Comparison of ENCODE assay signal across 17 cellular contexts in the genomic region with DNA sequence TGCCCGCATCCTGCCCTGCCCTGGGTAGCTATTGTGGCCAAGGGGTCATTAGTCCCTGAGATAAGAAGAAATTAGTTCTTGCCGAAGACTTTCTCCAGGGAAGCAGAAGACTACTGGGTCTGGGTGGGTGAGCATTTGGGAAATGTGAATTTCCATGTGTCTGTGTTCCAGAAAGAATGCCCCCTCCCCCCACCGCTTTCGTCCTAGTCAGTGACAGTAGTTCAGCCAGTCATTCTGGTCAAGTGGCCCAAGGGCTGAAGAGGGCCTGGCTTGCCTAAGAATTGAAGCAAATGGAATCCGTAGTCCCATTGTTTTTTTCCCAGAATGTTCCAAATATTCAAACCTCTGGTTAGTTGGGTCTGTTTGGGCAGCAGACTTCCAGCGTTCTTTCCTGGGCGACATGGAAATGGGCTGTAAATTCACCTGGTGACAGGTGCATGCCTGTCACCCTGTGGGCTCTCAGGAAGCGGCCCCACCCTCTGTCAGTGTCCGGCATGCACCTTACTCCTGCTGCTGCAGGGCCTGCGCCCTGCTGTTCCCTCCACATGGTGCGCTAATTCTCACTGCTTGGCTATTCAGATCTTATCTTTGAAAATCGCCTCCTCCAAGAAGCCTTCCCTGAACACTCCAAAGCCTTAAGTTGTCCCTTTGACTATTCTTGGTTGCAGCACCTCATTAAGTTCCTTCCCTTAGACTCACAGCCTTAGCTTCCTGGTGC. TPM values are rescaled to one million over a fixed set of nuclear protein-coding genes. Genes with fewer than 3 reads are reported as not detected.
DNase-seq lines count a peak whose midpoint lies in the region; ATAC-seq and TF ChIP-seq lines count a peak whose summit lies in the region.
"Had no signal": no experiment of that assay in that cellular context is flagged by ENCODE, and none has a peak within 500 bp of the region (broad histone marks: within the 10 kb centered on the region; RNA-seq: fewer than 3 reads in every experiment).

No MANE protein-coding gene starts in this region.

- H3K36me3 Mint-ChIP-seq in GM23338 (ENCODE audit: low read depth) (peaks cover 2% of the 10 kb centered on the region), chondrocyte (ENCODE audit: low read depth) (no peaks in the 10 kb centered on the region), osteocyte (ENCODE audit: unreplicated experiment) (no peaks in the 10 kb centered on the region)
- H3K36me3 Mint-ChIP-seq: CD14-positive monocyte had no signal

- H3K79me2 ChIP-seq in GM23338 (replicated peaks; ENCODE audit: insufficient read depth), result peaks cover 16% of the 10 kb centered on the region

- peaks cover 4% of the 10 kb centered on the region; the same call in 1 of the 3 replicates for H3K9me3 Mint-ChIP-seq in GM23338
- H3K9me3 Mint-ChIP-seq in chondrocyte (ENCODE audit: low read depth), result peaks cover 1% of the 10 kb centered on the region
- H3K9me3 Mint-ChIP-seq in osteocyte (ENCODE audit: unreplicated experiment), result no peaks in the 10 kb centered on the region

- no peaks in the 10 kb centered on the region for H3K36me3 ChIP-seq in GM23338 (ENCODE audit: insufficient read depth)
- no peaks in the 10 kb centered on the region for H3K36me3 ChIP-seq in mucosa of descending colon (ENCODE audit: low read depth)
- no peaks in the 10 kb centered on the region for H3K36me3 ChIP-seq in transverse colon
- H3K36me3 ChIP-seq in esophagus muscularis mucosa, result no peaks in the 10 kb centered on the region

- H3K27ac Mint-ChIP-seq in GM23338, result no peak overlapping the region
- H3K27ac Mint-ChIP-seq in chondrocyte (ENCODE audit: unreplicated experiment), result no peak overlapping the region
- no peak overlapping the region for H3K27ac Mint-ChIP-seq in osteocyte (ENCODE audit: unreplicated experiment)
- H3K27ac Mint-ChIP-seq: CD14-positive monocyte had no signal

- intact Hi-C loops in mucosa of descending colon (cut with DNase I, micrococcal nuclease) (no loop called here), transverse colon (cut with DNase I; ENCODE audit: low total_unique reads) (no loop called here), esophagus muscularis mucosa (cut with DNase I) (no loop called here)

- no peaks in the 10 kb centered on the region for H3K9me3 ChIP-seq in mucosa of descending colon
- H3K9me3 ChIP-seq in transverse colon, result no peaks in the 10 kb centered on the region
- H3K9me3 ChIP-seq in esophagus muscularis mucosa, result no peaks in the 10 kb centered on the region

- TF ChIP-seq POLR2A in transverse colon (IDR thresholded peaks at IDR 0.05) (no peak), esophagus muscularis mucosa (IDR thresholded peaks at IDR 0.05; ENCODE audit: low read depth) (no peak)

- peaks cover 10% of the 10 kb centered on the region; the same call in 1 of the 2 replicates for H3F3A ChIP-seq in GM23338 (replicated peaks; ENCODE audit: low read depth)

- ATAC-seq in GM23338 (no peak), mucosa of descending colon (peak; percentile 48), GM19463 (IDR thresholded peaks at IDR 0.05; ENCODE audit: unreplicated experiment) (no peak)
- ATAC-seq: Panc1, Right ventricle myocardium inferior had no signal

- peaks cover 29% of the 10 kb centered on the region for H3K27me3 Mint-ChIP-seq in GM23338 (ENCODE audit: insufficient read depth, low read depth, poor library complexity)
- H3K27me3 Mint-ChIP-seq in chondrocyte (ENCODE audit: low read depth), result peaks cover 11% of the 10 kb centered on the region
- H3K27me3 Mint-ChIP-seq in osteocyte (ENCODE audit: unreplicated experiment), result peaks cover 12% of the 10 kb centered on the region

- TF ChIP-seq CTCF in GM23338 (conservative IDR thresholded peaks at IDR 0.05; ENCODE audit: low read depth in 2 of 2) (no peak), chondrocyte (IDR thresholded peaks at IDR 0.05) (no peak), mucosa of descending colon (IDR thresholded peaks at IDR 0.05) (no peak), transverse colon (IDR thresholded peaks at IDR 0.05) (no peak), esophagus muscularis mucosa (IDR thresholded peaks at IDR 0.05) (no peak), osteocyte (IDR thresholded peaks at IDR 0.05) (no peak)

- H3K4me1 ChIP-seq in GM23338 (ENCODE audit: insufficient read depth) (peaks cover 33% of the 10 kb centered on the region), mucosa of descending colon (ENCODE audit: low read depth) (peaks cover 14% of the 10 kb centered on the region), transverse colon (peaks cover 4 to 47% (median 18%) of the 10 kb centered on the region in 4 donors), esophagus muscularis mucosa (peaks cover 24 to 45% (median 41%) of the 10 kb centered on the region in 4 donors)

- H3K4me1 Mint-ChIP-seq in GM23338 (peaks cover 47% of the 10 kb centered on the region), chondrocyte (ENCODE audit: low read depth) (peaks cover 31% of the 10 kb centered on the region), osteocyte (ENCODE audit: unreplicated experiment) (peaks cover 26% of the 10 kb centered on the region)

- WGBS in transverse colon (ENCODE audit: low coverage in 1 of 2), 2 donors, result 67% methylated on average over 12 of the region's 12 CpGs; no CpG with 5 or more reads in 1 of the 2 donors
- WGBS in esophagus muscularis mucosa, result 87% methylated on average over 12 of the region's 12 CpGs

- no peak overlapping the region for H3K4me3 Mint-ChIP-seq in GM23338
- H3K4me3 Mint-ChIP-seq in chondrocyte (ENCODE audit: unreplicated experiment), result no peak overlapping the region
- H3K4me3 Mint-ChIP-seq in osteocyte (ENCODE audit: unreplicated experiment), result no peak overlapping the region

- in situ Hi-C loops in transverse colon (cut with MboI; ENCODE audit: low pct_ligation_motif_present in 1 of 4, low pct_unique_long_range_greater_than_20kb in 1 of 4, low sequenced_read_pairs in 3 of 4), result no loop called here

- H3K4me3 ChIP-seq in GM23338 (no peak overlapping the region), mucosa of descending colon (no peak overlapping the region), transverse colon (no peak overlapping the region), esophagus muscularis mucosa (no peak overlapping the region)

- no peak overlapping the region for H2AFZ ChIP-seq in GM23338

- H3K27ac ChIP-seq in GM23338 (ENCODE audit: low read depth) (no peak overlapping the region), transverse colon (no peak overlapping the region), esophagus muscularis mucosa (replicated peaks in 1 of 4) (no peak overlapping the region)

- TF ChIP-seq EP300 in transverse colon (IDR thresholded peaks at IDR 0.05; ENCODE audit: low read depth) (no peak), esophagus muscularis mucosa (IDR thresholded peaks at IDR 0.05) (no peak)

- H3K27me3 ChIP-seq in GM23338 (ENCODE audit: insufficient read depth) (peaks cover 29% of the 10 kb centered on the region), transverse colon (peaks cover 17% of the 10 kb centered on the region), esophagus muscularis mucosa (peaks cover 0 to 23% (median 3%) of the 10 kb centered on the region in 4 donors)

- DNase-seq in GM23338 (ENCODE audit: low spot score) (no peak), chondrocyte (ENCODE audit: low spot score) (peak; percentile 52), mucosa of descending colon (peak; percentile 64 to 65 (median 64)), transverse colon (peak; percentile 40), esophagus muscularis mucosa (ENCODE audit: extremely low spot score) (no peak), osteocyte (ENCODE audit: extremely low spot score, unreplicated experiment) (no peak)
- DNase-seq: ACHN, AML-193, DMS53, NCI-H1048, NCI-H1694, NCI-H524 had no signal

- H4K20me1 ChIP-seq in GM23338 (replicated peaks; ENCODE audit: insufficient read depth), result no peaks in the 10 kb centered on the region; the same call in 1 of the 2 replicates

- H3K4me2 ChIP-seq in GM23338, result 0 out of 2 replicates have a peak overlapping the region, but pooled peaks have one; percentile 26

- no peaks in the 10 kb centered on the region for H3K9me2 ChIP-seq in GM23338 (ENCODE audit: insufficient read depth)

TF ChIP-seq in GM23338, 12 proteins besides CTCF, POLR2A, EP300 and RAD21 (continues in another document):
- TF ChIP-seq JUNB (IDR thresholded peaks at IDR 0.05; ENCODE audit: unreplicated experiment), result no peak
- no peak for TF ChIP-seq REST (IDR thresholded peaks at IDR 0.05; ENCODE audit: unreplicated experiment)
- TF ChIP-seq STAT1 (IDR thresholded peaks at IDR 0.05; ENCODE audit: unreplicated experiment), result no peak
- no peak for TF ChIP-seq ZNF114 (CRISPR knock-in tag; IDR thresholded peaks at IDR 0.05)
- no peak for TF ChIP-seq EZH2 (IDR thresholded peaks at IDR 0.05; ENCODE audit: low read depth, unreplicated experiment)

RNA-seq across cellular contexts. Expression of gene RFLNA, which starts 1.4 kb away (rescaled TPM):
- 16.2 and 20.4 TPM in 2 replicates for total RNA-seq in GM23338 (2014; rRNA removed; shearing (Covaris generic))
- 3.8 and 3.9 TPM in 2 replicates for polyA plus RNA-seq in GM23338 (2016; fragmentation: Nextera tagmentation; extraction: Ambion mirVana)
- total RNA-seq in chondrocyte (1.0 to 4.7 TPM (median 1.3 TPM) in 3 replicates), mucosa of descending colon (10 to 100 TPM; 18.0 to 74.5 (median 36.0) TPM), transverse colon (10 to 100 TPM; 19.1 to 53.8 (median 30.7) TPM), esophagus muscularis mucosa (1 to 10 TPM in 3 of 4 donors, under 1 TPM in 1; 0.63 to 2.2 (median 1.3) TPM), osteocyte (0.91 and 1.4 TPM in 2 replicates)
- total RNA-seq: MCF 10A had no signal
- polyA plus RNA-seq: CD14-positive monocyte had no signal

Comparison
In these comparisons a context has a peak if more than half of its experiments do, and no peak if none do; other contexts are left out.
1. DNase-seq: peak in chondrocyte (single experiment), mucosa of descending colon (3 of 3) and transverse colon (single experiment); none in GM23338 (single experiment), esophagus muscularis mucosa (single experiment) and osteocyte (single experiment).